1 cellular context compared by ENCODE assay signal in genomic region chr20:47524385-47524784, GRCh38.
TF ChIP-seq lines count a peak whose summit lies in the region.

No MANE protein-coding gene starts in this region.

TF ChIP-seq in K562, 482 proteins besides CTCF, POLR2A, EP300 and RAD21 (continued from another document):
- TF ChIP-seq ZMIZ1 (IDR thresholded peaks at IDR 0.05; ENCODE audit: low read depth in 2 of 2, low read length in 2 of 2) = 0 out of 4 replicates have a peak, but pooled peaks of 1 of the 2 experiments have one; percentile 51
- peak; percentile 62 for TF ChIP-seq MYNN (IDR thresholded peaks at IDR 0.05)
- TF ChIP-seq MYNN (CRISPR knock-in tag; IDR thresholded peaks at IDR 0.05) = no peak
- TF ChIP-seq CCNT2 (IDR thresholded peaks at IDR 0.05; ENCODE audit: borderline replicate concordance, extremely low read depth, insufficient read length, low read depth, low read length) = peak; percentile 15
- TF ChIP-seq, protein P1, sequence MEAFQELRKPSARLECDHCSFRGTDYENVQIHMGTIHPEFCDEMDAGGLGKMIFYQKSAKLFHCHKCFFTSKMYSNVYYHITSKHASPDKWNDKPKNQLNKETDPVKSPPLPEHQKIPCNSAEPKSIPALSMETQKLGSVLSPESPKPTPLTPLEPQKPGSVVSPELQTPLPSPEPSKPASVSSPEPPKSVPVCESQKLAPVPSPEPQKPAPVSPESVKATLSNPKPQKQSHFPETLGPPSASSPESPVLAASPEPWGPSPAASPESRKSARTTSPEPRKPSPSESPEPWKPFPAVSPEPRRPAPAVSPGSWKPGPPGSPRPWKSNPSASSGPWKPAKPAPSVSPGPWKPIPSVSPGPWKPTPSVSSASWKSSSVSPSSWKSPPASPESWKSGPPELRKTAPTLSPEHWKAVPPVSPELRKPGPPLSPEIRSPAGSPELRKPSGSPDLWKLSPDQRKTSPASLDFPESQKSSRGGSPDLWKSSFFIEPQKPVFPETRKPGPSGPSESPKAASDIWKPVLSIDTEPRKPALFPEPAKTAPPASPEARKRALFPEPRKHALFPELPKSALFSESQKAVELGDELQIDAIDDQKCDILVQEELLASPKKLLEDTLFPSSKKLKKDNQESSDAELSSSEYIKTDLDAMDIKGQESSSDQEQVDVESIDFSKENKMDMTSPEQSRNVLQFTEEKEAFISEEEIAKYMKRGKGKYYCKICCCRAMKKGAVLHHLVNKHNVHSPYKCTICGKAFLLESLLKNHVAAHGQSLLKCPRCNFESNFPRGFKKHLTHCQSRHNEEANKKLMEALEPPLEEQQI (IDR thresholded peaks at IDR 0.05) = no peak
- TF ChIP-seq FOXM1 (IDR thresholded peaks at IDR 0.05; ENCODE audit: low read depth) = peak; percentile 66; the same call in 1 of the 2 replicates
- TF ChIP-seq FOXM1 (CRISPR knock-in tag; IDR thresholded peaks at IDR 0.05; ENCODE audit: low read depth) = no peak
- peak; percentile 95 for TF ChIP-seq ARID1B (IDR thresholded peaks at IDR 0.05)
- TF ChIP-seq NEUROD1 (IDR thresholded peaks at IDR 0.05; ENCODE audit: borderline replicate concordance, low read depth, low read length, partially characterized antibody) = peak; percentile 26
- no peak for TF ChIP-seq KAT7 (CRISPR knock-in tag; IDR thresholded peaks at IDR 0.05; ENCODE audit: borderline replicate concordance)
- no peak for TF ChIP-seq HCFC1 (IDR thresholded peaks at IDR 0.05; ENCODE audit: low read depth, low read length)
- TF ChIP-seq PKNOX1 (IDR thresholded peaks at IDR 0.05) = peak; percentile 14; the same call in 1 of the 2 replicates
- TF ChIP-seq GABPB1 (CRISPR knock-in tag; IDR thresholded peaks at IDR 0.05) = peak; percentile 29; the same call in 1 of the 2 replicates
- TF ChIP-seq BCLAF1 (IDR thresholded peaks at IDR 0.05; ENCODE audit: borderline replicate concordance in 1 of 2, control insufficient read depth in 1 of 2, low read depth in 2 of 2, low read length in 1 of 2) = peak in 1 of 2 experiments; percentile 42; a peak in 1 of 4 replicates
- no peak for TF ChIP-seq NR2C2 (CRISPR knock-in tag; IDR thresholded peaks at IDR 0.05)
- TF ChIP-seq NR2C2 (tag; IDR thresholded peaks at IDR 0.05) = no peak
- TF ChIP-seq HES1 (IDR thresholded peaks at IDR 0.05; ENCODE audit: low read depth) = peak; percentile 96
- TF ChIP-seq ZNF175 (CRISPR knock-in tag; IDR thresholded peaks at IDR 0.05; ENCODE audit: low read depth) = no peak
- peak; percentile 87 for TF ChIP-seq NCOR1 (IDR thresholded peaks at IDR 0.05)
- TF ChIP-seq, protein P2, sequence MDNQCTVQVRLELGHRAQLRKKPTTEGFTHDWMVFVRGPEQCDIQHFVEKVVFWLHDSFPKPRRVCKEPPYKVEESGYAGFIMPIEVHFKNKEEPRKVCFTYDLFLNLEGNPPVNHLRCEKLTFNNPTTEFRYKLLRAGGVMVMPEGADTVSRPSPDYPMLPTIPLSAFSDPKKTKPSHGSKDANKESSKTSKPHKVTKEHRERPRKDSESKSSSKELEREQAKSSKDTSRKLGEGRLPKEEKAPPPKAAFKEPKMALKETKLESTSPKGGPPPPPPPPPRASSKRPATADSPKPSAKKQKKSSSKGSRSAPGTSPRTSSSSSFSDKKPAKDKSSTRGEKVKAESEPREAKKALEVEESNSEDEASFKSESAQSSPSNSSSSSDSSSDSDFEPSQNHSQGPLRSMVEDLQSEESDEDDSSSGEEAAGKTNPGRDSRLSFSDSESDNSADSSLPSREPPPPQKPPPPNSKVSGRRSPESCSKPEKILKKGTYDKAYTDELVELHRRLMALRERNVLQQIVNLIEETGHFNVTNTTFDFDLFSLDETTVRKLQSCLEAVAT (IDR thresholded peaks at IDR 0.05) = peak in 1 of 2 experiments; percentile 51; a peak in 1 of 4 replicates
- TF ChIP-seq SMARCA4 (IDR thresholded peaks at IDR 0.05) = peak; percentile 92
TF ChIP-seq in K562: peak in this region for 55.
